Comparison of ENCODE assay signal across 13 cellular contexts in genomic region chr6:119201486-119201885, GRCh38.
"Had no signal": no experiment of that assay in that cellular context is flagged by ENCODE, and none has a peak within 500 bp of the region (broad histone marks: within the 10 kb centered on the region; RNA-seq: fewer than 3 reads in every experiment).

No MANE protein-coding gene starts in this region.

- H3K9me3 Mint-ChIP-seq: naive B cell; stimulated activated naive CD8-positive, alpha-beta T cell treated with anti-CD3 and anti-CD28 coated beads, Interleukin-15, amount 100 ng/mL, for 72 hours had no signal

- ATAC-seq: activated CD8-positive, alpha-beta T cell treated with anti-CD3 and anti-CD28 coated beads, Interleukin-2, amount 10 ng/mL, durations not matched to agents 7 days and 5 days; esophagus mucosa; left cardiac atrium; stimulated activated naive CD8-positive, alpha-beta T cell treated with anti-CD3 and anti-CD28 coated beads, Interleukin-15, amount 100 ng/mL, for 72 hours; upper lobe of right lung had no signal

- FAIRE-seq: bronchial epithelial cell had no signal

- H3K27ac Mint-ChIP-seq: activated CD8-positive, alpha-beta T cell treated with anti-CD3 and anti-CD28 coated beads, Interleukin-2, amount 10 ng/mL, durations not matched to agents 7 days and 5 days; naive B cell had no signal

- DNase-seq: activated CD4-positive, alpha-beta T cell treated with anti-CD3 and anti-CD28 coated beads for 4 hours; activated CD8-positive, alpha-beta memory T cell treated with anti-CD3 and anti-CD28 coated beads, Interleukin-2, amount 50 U/mL, for 48 hours; activated CD8-positive, alpha-beta T cell treated with anti-CD3 and anti-CD28 coated beads, Interleukin-2, amount 10 ng/mL, durations not matched to agents 7 days and 5 days; glutamatergic neuron; left cardiac atrium; midbrain; naive B cell; stimulated activated CD4-positive, alpha-beta T cell treated with anti-CD3 and anti-CD28 coated beads, Interleukin-4, amount 100 ng/mL, for 4 hours; stimulated activated naive CD8-positive, alpha-beta T cell treated with anti-CD3 and anti-CD28 coated beads, Interleukin-15, amount 100 ng/mL, for 72 hours; testis; upper lobe of right lung had no signal

- H3K4me1 Mint-ChIP-seq: stimulated activated naive CD8-positive, alpha-beta T cell treated with anti-CD3 and anti-CD28 coated beads, Interleukin-15, amount 100 ng/mL, for 72 hours had no signal

- H3K4me3 Mint-ChIP-seq: activated CD8-positive, alpha-beta T cell treated with anti-CD3 and anti-CD28 coated beads, Interleukin-2, amount 10 ng/mL, durations not matched to agents 7 days and 5 days; naive B cell; stimulated activated naive CD8-positive, alpha-beta T cell treated with anti-CD3 and anti-CD28 coated beads, Interleukin-15, amount 100 ng/mL, for 72 hours had no signal

- H3K27me3 Mint-ChIP-seq: naive B cell; stimulated activated naive CD8-positive, alpha-beta T cell treated with anti-CD3 and anti-CD28 coated beads, Interleukin-15, amount 100 ng/mL, for 72 hours had no signal
